Comparison of ENCODE assay signal across 1 cellular context in genomic region chr14:94000986-94001385, GRCh38.
TF ChIP-seq lines count a peak whose summit lies in the region.

No MANE protein-coding gene starts in this region.

TF ChIP-seq in HepG2, 621 proteins besides CTCF, POLR2A, EP300 and RAD21:
- peak; percentile 94 for TF ChIP-seq HNRNPLL (IDR thresholded peaks at IDR 0.05; ENCODE audit: low read depth, low read length, poor library complexity, severe bottlenecking)
- TF ChIP-seq HOMEZ (CRISPR knock-in tag; IDR thresholded peaks at IDR 0.05; ENCODE audit: low read depth) = no peak
- TF ChIP-seq ZKSCAN8 (CRISPR knock-in tag; IDR thresholded peaks at IDR 0.05; ENCODE audit: borderline replicate concordance) = no peak
- no peak for TF ChIP-seq POLR2AphosphoS5 (IDR thresholded peaks at IDR 0.05; ENCODE audit: low read depth, low read length)
- no peak for TF ChIP-seq HMG20A (CRISPR knock-in tag; IDR thresholded peaks at IDR 0.05; ENCODE audit: borderline replicate concordance)
- no peak for TF ChIP-seq PLRG1 (conservative IDR thresholded peaks at IDR 0.05)
- 0 out of 2 replicates have a peak, but pooled peaks have one; percentile 33 for TF ChIP-seq PHF20 (CRISPR knock-in tag; IDR thresholded peaks at IDR 0.05)
- no peak for TF ChIP-seq ZBTB33 (CRISPR knock-in tag; IDR thresholded peaks at IDR 0.05)
- no peak for TF ChIP-seq ASH2L (IDR thresholded peaks at IDR 0.05; ENCODE audit: insufficient read length, low read depth, low read length)
- no peak for TF ChIP-seq NR2C2 (CRISPR knock-in tag; IDR thresholded peaks at IDR 0.05; ENCODE audit: borderline replicate concordance)
